ENCODE assay signal across 28 cellular contexts in the genomic region with DNA sequence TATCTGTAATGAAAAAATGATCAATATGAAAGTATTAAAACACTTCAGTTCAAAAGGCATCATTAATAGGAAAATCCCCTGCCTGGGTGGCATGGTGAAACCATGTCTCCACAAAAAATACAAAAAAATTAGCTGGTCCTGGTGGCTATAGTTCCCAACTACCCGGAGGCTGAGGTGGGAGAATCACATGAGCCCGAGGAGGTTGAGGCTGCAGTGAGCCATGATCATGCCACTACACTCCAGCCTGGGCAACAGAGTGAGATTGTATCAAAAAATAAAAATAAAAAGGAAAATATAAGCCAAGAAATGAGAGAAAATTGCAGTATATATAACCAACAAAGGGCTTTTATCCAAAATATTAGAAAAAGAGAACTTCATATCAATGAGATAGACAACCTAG.
"Had no signal": no experiment of that assay in that cellular context is flagged by ENCODE, and none has a peak within 500 bp of the region (broad histone marks: within the 10 kb centered on the region; RNA-seq: fewer than 3 reads in every experiment).

No MANE protein-coding gene starts in this region.

- H3K27me3 Mint-ChIP-seq: stimulated activated memory B cell treated with anti-CD40 and anti-IgM and Interleukin-4, amounts not matched to agents 10 μg/mL and 1 μg/mL and 100 μg/mL, for 72 hours; stimulated activated naive B cell treated with anti-CD40 and anti-IgM and Interleukin-4, amounts not matched to agents 10 μg/mL and 1 μg/mL and 100 μg/mL, for 72 hours; stimulated activated naive CD8-positive, alpha-beta T cell treated with anti-CD3 and anti-CD28 coated beads, Interleukin-15, amount 100 ng/mL, for 72 hours; type B pancreatic cell had no signal

- H3K4me1 Mint-ChIP-seq: stimulated activated effector memory CD8-positive, alpha-beta T cell treated with anti-CD3 and anti-CD28 coated beads, Interleukin-12 subunit alpha, Interleukin-12 subunit beta, amount 100 ng/mL, for 72 hours; stimulated activated memory B cell treated with anti-CD40 and anti-IgM and Interleukin-4, amounts not matched to agents 10 μg/mL and 1 μg/mL and 100 μg/mL, for 72 hours; stimulated activated naive B cell treated with anti-CD40 and anti-IgM and Interleukin-4, amounts not matched to agents 10 μg/mL and 1 μg/mL and 100 μg/mL, for 72 hours; stimulated activated naive CD8-positive, alpha-beta T cell treated with anti-CD3 and anti-CD28 coated beads, Interleukin-15, amount 100 ng/mL, for 72 hours had no signal

- H3K36me3 Mint-ChIP-seq: stimulated activated effector memory CD8-positive, alpha-beta T cell treated with anti-CD3 and anti-CD28 coated beads, Interleukin-12 subunit alpha, Interleukin-12 subunit beta, amount 100 ng/mL, for 72 hours; stimulated activated memory B cell treated with anti-CD40 and anti-IgM and Interleukin-4, amounts not matched to agents 10 μg/mL and 1 μg/mL and 100 μg/mL, for 72 hours; stimulated activated naive B cell treated with anti-CD40 and anti-IgM and Interleukin-4, amounts not matched to agents 10 μg/mL and 1 μg/mL and 100 μg/mL, for 72 hours; type B pancreatic cell had no signal

- H3K4me3 ChIP-seq: stomach, suprapubic skin, testis, thoracic aorta, thyroid gland, tibial artery, tibial nerve, transverse colon, upper lobe of left lung, upper lobe of right lung, uterus, vagina had no signal

- H3K4me3 Mint-ChIP-seq: stimulated activated effector memory CD8-positive, alpha-beta T cell treated with anti-CD3 and anti-CD28 coated beads, Interleukin-12 subunit alpha, Interleukin-12 subunit beta, amount 100 ng/mL, for 72 hours; stimulated activated memory B cell treated with anti-CD40 and anti-IgM and Interleukin-4, amounts not matched to agents 10 μg/mL and 1 μg/mL and 100 μg/mL, for 72 hours; stimulated activated naive B cell treated with anti-CD40 and anti-IgM and Interleukin-4, amounts not matched to agents 10 μg/mL and 1 μg/mL and 100 μg/mL, for 72 hours; stimulated activated naive CD8-positive, alpha-beta T cell treated with anti-CD3 and anti-CD28 coated beads, Interleukin-15, amount 100 ng/mL, for 72 hours; stimulated activated naive CD8-positive, alpha-beta T cell treated with anti-CD3 and anti-CD28 coated beads, Interleukin-15, Interleukin-2, amounts not matched to agents 100 ng/mL and 50 ng/mL, for 24 hours; type B pancreatic cell had no signal

- H3K9me3 ChIP-seq: suprapubic skin, testis, thoracic aorta, thyroid gland, transverse colon, upper lobe of left lung, upper lobe of right lung, uterus, vagina had no signal

- H3K36me3 ChIP-seq: stomach, suprapubic skin, thoracic aorta, thyroid gland, tibial artery, tibial nerve, transverse colon, upper lobe of left lung, upper lobe of right lung, uterus, vagina had no signal

- DNase-seq: stimulated activated CD4-positive, alpha-beta T cell treated with anti-CD3 and anti-CD28 coated beads, Interleukin-2, amount 100 ng/mL, for 48 hours; stimulated activated CD4-positive, alpha-beta T cell treated with anti-CD3 and anti-CD28 coated beads, Interleukin-4, amount 100 ng/mL, for 1 hour; stimulated activated CD4-positive, alpha-beta T cell treated with anti-CD3 and anti-CD28 coated beads, Interleukin-4, amount 100 ng/mL, for 24 hours; stimulated activated CD4-positive, alpha-beta T cell treated with anti-CD3 and anti-CD28 coated beads, Interleukin-4, amount 100 ng/mL, for 4 hours; stimulated activated CD8-positive, alpha-beta memory T cell treated with anti-CD3 and anti-CD28 coated beads, Interleukin-4, amount 100 ng/mL, for 48 hours; stimulated activated naive B cell treated with anti-CD40 and anti-IgM and Interleukin-4, amounts not matched to agents 10 μg/mL and 1 μg/mL and 100 μg/mL, for 72 hours; stimulated activated naive CD4-positive, alpha-beta T cell; stimulated activated naive CD4-positive, alpha-beta T cell treated with Interleukin-2 at 50 U/mL for 16 hours; stimulated activated naive CD8-positive, alpha-beta T cell treated with anti-CD3 and anti-CD28 coated beads, Interleukin-15, amount 100 ng/mL, for 72 hours; stimulated activated naive CD8-positive, alpha-beta T cell treated with anti-CD3 and anti-CD28 coated beads, Interleukin-15, Interleukin-2, amounts not matched to agents 100 U/mL and 50 U/mL, for 24 hours; stomach; substantia nigra; testis; thyroid gland; tibial artery; transverse colon; trophoblast cell; upper lobe of left lung; upper lobe of right lung; uterus had no signal

- H3K27me3 ChIP-seq: stomach, suprapubic skin, testis, thyroid gland, tibial artery, tibial nerve, transverse colon, upper lobe of left lung, upper lobe of right lung, uterus, vagina had no signal

- H3K27ac Mint-ChIP-seq: stimulated activated effector memory CD8-positive, alpha-beta T cell treated with anti-CD3 and anti-CD28 coated beads, Interleukin-12 subunit alpha, Interleukin-12 subunit beta, amount 100 ng/mL, for 72 hours; stimulated activated memory B cell treated with anti-CD40 and anti-IgM and Interleukin-4, amounts not matched to agents 10 μg/mL and 1 μg/mL and 100 μg/mL, for 72 hours; stimulated activated naive B cell treated with anti-CD40 and anti-IgM and Interleukin-4, amounts not matched to agents 10 μg/mL and 1 μg/mL and 100 μg/mL, for 72 hours; stimulated activated naive CD8-positive, alpha-beta T cell treated with anti-CD3 and anti-CD28 coated beads, Interleukin-15, amount 100 ng/mL, for 72 hours; stimulated activated naive CD8-positive, alpha-beta T cell treated with anti-CD3 and anti-CD28 coated beads, Interleukin-15, Interleukin-2, amounts not matched to agents 100 ng/mL and 50 ng/mL, for 24 hours; type B pancreatic cell had no signal

- H3K4me1 ChIP-seq: stomach, suprapubic skin, testis, thyroid gland, tibial artery, tibial nerve, transverse colon, upper lobe of left lung, upper lobe of right lung, uterus, vagina had no signal

- ATAC-seq: stimulated activated effector memory CD8-positive, alpha-beta T cell treated with anti-CD3 and anti-CD28 coated beads, Interleukin-12 subunit alpha, Interleukin-12 subunit beta, amount 100 ng/mL, for 72 hours; stimulated activated memory B cell treated with anti-CD40 and anti-IgM and Interleukin-4, amounts not matched to agents 10 μg/mL and 1 μg/mL and 100 μg/mL, for 72 hours; stimulated activated naive B cell treated with anti-CD40 and anti-IgM and Interleukin-4, amounts not matched to agents 10 μg/mL and 1 μg/mL and 100 μg/mL, for 72 hours; stimulated activated naive CD8-positive, alpha-beta T cell treated with anti-CD3 and anti-CD28 coated beads, Interleukin-15, amount 100 ng/mL, for 72 hours; stimulated activated naive CD8-positive, alpha-beta T cell treated with anti-CD3 and anti-CD28 coated beads, Interleukin-15, Interleukin-2, amounts not matched to agents 100 U/mL and 50 U/mL, for 24 hours; upper lobe of right lung had no signal

- H3K27ac ChIP-seq: stomach, suprapubic skin, testis, thoracic aorta, thyroid gland, tibial artery, tibial nerve, transverse colon, upper lobe of left lung, upper lobe of right lung, uterus, vagina had no signal

- H3K9me3 Mint-ChIP-seq: stimulated activated naive CD8-positive, alpha-beta T cell treated with anti-CD3 and anti-CD28 coated beads, Interleukin-15, amount 100 ng/mL, for 72 hours; type B pancreatic cell had no signal
